Comparison of ENCODE assay signal across 28 cellular contexts in genomic region chr3:129553171-129553570, GRCh38. TPM values are rescaled to one million over a fixed set of nuclear protein-coding genes. Genes with fewer than 3 reads are reported as not detected.
DNase-seq lines count a peak whose midpoint lies in the region; FAIRE-seq and TF ChIP-seq lines count a peak whose summit lies in the region.
"Had no signal": no experiment of that assay in that cellular context is flagged by ENCODE, and none has a peak within 500 bp of the region (broad histone marks: within the 10 kb centered on the region; RNA-seq: fewer than 3 reads in every experiment).

No MANE protein-coding gene starts in this region.

- H3K27ac ChIP-seq in OCI-LY7 (ENCODE audit: low read depth, low read length, poor library complexity, severe bottlenecking) (no peak overlapping the region), neural cell (ENCODE audit: low read length) (peak overlapping the region; percentile 52)
- H3K27ac ChIP-seq: 22Rv1, body of pancreas, neutrophil, Peyer's patch, prostate gland, SJCRH30 had no signal

- peak overlapping the region; percentile 34 for H3K9ac ChIP-seq in neural cell (ENCODE audit: low read length)

- BruUV-seq in OCI-LY7 (replicated peaks; lab: Mats Ljungman, UMichigan) = no TSS peak

- H3K4me2 ChIP-seq in OCI-LY7 (ENCODE audit: low read length) = peak overlapping the region; percentile 53
- no peak overlapping the region for H3K4me2 ChIP-seq in neural cell (ENCODE audit: low read length)

- no peaks in the 10 kb centered on the region for H3K9me2 ChIP-seq in OCI-LY7 (ENCODE audit: insufficient read depth, low read length)
- no peaks in the 10 kb centered on the region for H3K9me2 ChIP-seq in neural cell (ENCODE audit: insufficient read depth, low read length)

- H4K20me1 ChIP-seq in OCI-LY7 (ENCODE audit: insufficient read depth, low read length) (no peaks in the 10 kb centered on the region), neural cell (ENCODE audit: insufficient read depth) (no peaks in the 10 kb centered on the region)

- TF ChIP-seq RAD21 in neural cell (conservative IDR thresholded peaks at IDR 0.05) = no peak

- TF ChIP-seq EP300 in neural cell (conservative IDR thresholded peaks at IDR 0.05; ENCODE audit: poor library complexity, severe bottlenecking) = no peak

- H3K4me3 ChIP-seq in OCI-LY7 (ENCODE audit: low read depth, low read length, poor library complexity, severe bottlenecking) (no peak overlapping the region), neural cell (ENCODE audit: low read length) (no peak overlapping the region)
- H3K4me3 ChIP-seq: body of pancreas, esophagus squamous epithelium, Peyer's patch, prostate gland, SJCRH30 had no signal

- H3K79me2 ChIP-seq in OCI-LY7 (ENCODE audit: insufficient read depth, low read depth, low read length) = no peaks in the 10 kb centered on the region
- H3K79me2 ChIP-seq in neural cell (replicated peaks; ENCODE audit: insufficient read depth, low read length) = no peaks in the 10 kb centered on the region

- POLR2A ChIA-PET in OCI-LY7 (lab: Charles Lee) = no interaction called here

- H3K36me3 ChIP-seq in OCI-LY7 (ENCODE audit: insufficient read depth, low read length) = no peaks in the 10 kb centered on the region
- H3K36me3 ChIP-seq in neural cell (ENCODE audit: insufficient read depth, low read length) = no peaks in the 10 kb centered on the region
- H3K36me3 ChIP-seq: neutrophil, Peyer's patch, prostate gland had no signal

- DNase-seq in DMS 273 (lab: John Stamatoyannopoulos, UW; ENCODE audit: unreplicated experiment) = peak; percentile 52
- no peak for DNase-seq in DMS 273 treated with DMSO at 0.1 percent for 48 hours (lab: John Stamatoyannopoulos, UW)
- DNase-seq in H54 (ENCODE audit: insufficient read length, low spot score) = peak; percentile 53
- DNase-seq in OCI-LY7 (ENCODE audit: low spot score) = no peak
- no peak for DNase-seq in NCI-H748 treated with DMSO at 0.1 percent for 48 hours (lab: John Stamatoyannopoulos, UW)
- DNase-seq in T1000 (lab: John Stamatoyannopoulos, UW) = no peak
- no peak for DNase-seq in activated CD4-positive, CD25-positive, alpha-beta regulatory T cell (lab: John Stamatoyannopoulos, UW)
- DNase-seq: activated CD4-positive, alpha-beta T cell treated with anti-CD3 and anti-CD28 coated beads for 4 hours; activated CD8-positive, alpha-beta memory T cell treated with anti-CD3 and anti-CD28 coated beads for 24 hours; activated gamma-delta T cell treated with Interleukin-2 at 50 U/mL for 16 hours; activated T-cell treated with anti-CD3 and anti-CD28 coated beads, Interleukin-2, amount 50 U/mL, for 1 hour; body of pancreas; DMS79 treated with DMSO at 0.1 percent for 48 hours; effector memory CD4-positive, alpha-beta T cell; esophagus squamous epithelium; hypothalamus; NCI-H2029; NCI-H446 treated with DMSO at 0.1 percent for 48 hours; SJCRH30 had no signal

- H3K4me1 ChIP-seq in OCI-LY7 (ENCODE audit: insufficient read depth, low read length, poor library complexity, severe bottlenecking) = peaks cover 24% of the 10 kb centered on the region
- H3K4me1 ChIP-seq: prostate gland had no signal

- H3F3A ChIP-seq in neural cell (ENCODE audit: insufficient read depth, low read length, poor library complexity, severe bottlenecking) = no peaks in the 10 kb centered on the region

- no peak for TF ChIP-seq POLR2A in H54 (IDR thresholded peaks at IDR 0.05; ENCODE audit: low read depth, low read length)

- TF ChIP-seq CTCF in OCI-LY7 (conservative IDR thresholded peaks at IDR 0.05; ENCODE audit: low read length) = no peak
- no peak for TF ChIP-seq CTCF in neural cell (IDR thresholded peaks at IDR 0.05; ENCODE audit: poor library complexity, severe bottlenecking)

- FAIRE-seq in H54 (lab: Jason Lieb, UNC) = no peak
- FAIRE-seq: frontal cortex had no signal

- peak overlapping the region; percentile 88; the same call in 1 of the 2 replicates for H2AFZ ChIP-seq in OCI-LY7 (ENCODE audit: low read length)
- H2AFZ ChIP-seq in neural cell (ENCODE audit: low read depth, low read length) = no peak overlapping the region

- H3K9me3 ChIP-seq in OCI-LY7 (ENCODE audit: low read length) (no peaks in the 10 kb centered on the region), neural cell (ENCODE audit: low read length) (no peaks in the 10 kb centered on the region)
- H3K9me3 ChIP-seq: body of pancreas, esophagus squamous epithelium, neutrophil, Peyer's patch, prostate gland, SJCRH30 had no signal

- intact Hi-C loops in OCI-LY7 (cut with micrococcal nuclease; ENCODE audit: unreplicated experiment) = no loop called here

- CTCF ChIA-PET in OCI-LY7 (lab: Charles Lee; ENCODE audit: unreplicated experiment) = no interaction called here

- H3K27me3 ChIP-seq in neural cell (ENCODE audit: insufficient read depth, low read depth, low read length) = no peaks in the 10 kb centered on the region
- H3K27me3 ChIP-seq: body of pancreas, esophagus squamous epithelium, neutrophil, Peyer's patch, SJCRH30 had no signal

TF ChIP-seq in neural cell, 6 proteins besides CTCF, POLR2A, EP300 and RAD21:
- TF ChIP-seq SMC3 (conservative IDR thresholded peaks at IDR 0.05; ENCODE audit: poor library complexity) (no peak), TAF1 (IDR thresholded peaks at IDR 0.05; ENCODE audit: low read depth) (no peak), REST (IDR thresholded peaks at IDR 0.05; ENCODE audit: borderline replicate concordance) (no peak), EZH2 (IDR thresholded peaks at IDR 0.05; ENCODE audit: borderline replicate concordance, insufficient read depth, low read length, poor library complexity, severe bottlenecking) (no peak), MXI1 (conservative IDR thresholded peaks at IDR 0.05; ENCODE audit: poor library complexity, severe bottlenecking) (no peak), POLR2AphosphoS5 (IDR thresholded peaks at IDR 0.05) (no peak)

RNA-seq across cellular contexts. Expression of gene H1-8, which starts 10.2 kb away (rescaled TPM):
- not detected in 2 replicates for total RNA-seq in OCI-LY7 (2014; rRNA removed; shearing (Covaris generic))
- total RNA-seq in OCI-LY7 (2022) = not detected in 2 replicates
- not detected in 2 replicates for polyA plus RNA-seq in neural cell
- not detected in 2 replicates for polyA minus RNA-seq in neural cell
- total RNA-seq: body of pancreas, esophagus squamous epithelium, frontal cortex, liver, Peyer's patch, prostate gland, SJCRH30, skeletal muscle tissue had no signal
- polyA plus RNA-seq: adipose tissue, liver had no signal

RNA-seq across cellular contexts. Expression of gene RHO, which starts 24.7 kb away (rescaled TPM):
- total RNA-seq in OCI-LY7 (2014; rRNA removed; shearing (Covaris generic)) = not detected in 2 replicates
- not detected in 2 replicates for total RNA-seq in OCI-LY7 (2022)
- not detected in 2 replicates for polyA plus RNA-seq in neural cell
- polyA minus RNA-seq in neural cell = not detected in 2 replicates
- total RNA-seq: body of pancreas, esophagus squamous epithelium, frontal cortex, liver, Peyer's patch, SJCRH30, skeletal muscle tissue had no signal
- polyA plus RNA-seq: adipose tissue, liver had no signal

RNA-seq across cellular contexts. Expression of gene PLXND1, which starts 53.3 kb away (rescaled TPM):
- total RNA-seq in OCI-LY7 (2014; rRNA removed; shearing (Covaris generic)) = 6.0 and 6.8 TPM in 2 replicates
- 4.7 and 5.3 TPM in 2 replicates for total RNA-seq in OCI-LY7 (2022)
- 0.05 TPM in 1 of 2 replicates, not detected in the other for polyA plus RNA-seq in neural cell
- 0.93 and 1.5 TPM in 2 replicates for polyA minus RNA-seq in neural cell

Comparison
In these comparisons a context has a peak if more than half of its experiments do, and no peak if none do; other contexts are left out.
1. DNase-seq: peak in DMS 273 (single experiment) and H54 (single experiment); none in DMS 273 treated with DMSO at 0.1 percent for 48 hours (single experiment), OCI-LY7 (single experiment), NCI-H748 treated with DMSO at 0.1 percent for 48 hours (single experiment), T1000 (single experiment) and activated CD4-positive, CD25-positive, alpha-beta regulatory T cell (0 of 4).